9 cellular contexts compared by ENCODE assay signal in the genomic region with DNA sequence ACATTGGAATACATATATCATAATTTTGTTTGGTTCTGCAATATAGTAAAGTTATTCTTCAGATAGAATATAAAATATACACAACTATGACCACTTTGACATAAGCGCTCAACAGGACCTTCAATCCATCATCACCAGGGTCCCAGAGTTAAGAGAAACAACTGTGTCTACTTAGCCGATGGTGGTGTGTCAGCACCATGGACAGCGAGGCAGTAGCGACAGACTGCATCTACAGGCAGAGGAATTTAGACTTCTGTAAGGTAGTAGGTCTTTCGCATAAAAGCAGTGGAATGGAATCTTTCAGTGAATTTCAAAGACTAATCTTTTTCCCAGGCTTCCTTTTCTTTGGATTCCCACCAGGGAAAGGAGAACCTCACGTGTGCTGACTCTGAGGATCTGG. TPM values are rescaled to one million over a fixed set of nuclear protein-coding genes. Genes with fewer than 3 reads are reported as not detected.
DNase-seq lines count a peak whose midpoint lies in the region; ATAC-seq and TF ChIP-seq lines count a peak whose summit lies in the region.
"Had no signal": no experiment of that assay in that cellular context is flagged by ENCODE, and none has a peak within 500 bp of the region (broad histone marks: within the 10 kb centered on the region; RNA-seq: fewer than 3 reads in every experiment).

No MANE protein-coding gene starts in this region.

- H3K27me3 Mint-ChIP-seq in activated CD4-positive, alpha-beta T cell treated with anti-CD3 and anti-CD28 coated beads, Interleukin-2, amount 10 ng/mL, durations not matched to agents 24 days and 14 days = peaks cover 6% of the 10 kb centered on the region

- peaks cover 5% of the 10 kb centered on the region for H3K9me3 Mint-ChIP-seq in activated CD4-positive, alpha-beta T cell treated with anti-CD3 and anti-CD28 coated beads, Interleukin-2, amount 10 ng/mL, durations not matched to agents 24 days and 14 days
- H3K9me3 Mint-ChIP-seq: stimulated activated naive CD8-positive, alpha-beta T cell treated with anti-CD3 and anti-CD28 coated beads, Interleukin-15, Interleukin-2, amounts not matched to agents 100 ng/mL and 50 ng/mL, for 24 hours had no signal

- H3K4me1 ChIP-seq in gastroesophageal sphincter = no peaks in the 10 kb centered on the region

- H3K27me3 ChIP-seq in gastroesophageal sphincter = peaks cover 43% of the 10 kb centered on the region

- H3K4me3 ChIP-seq in gastroesophageal sphincter = no peak overlapping the region

- no peak for TF ChIP-seq EP300 in gastroesophageal sphincter (IDR thresholded peaks at IDR 0.05)

- no peak overlapping the region for H3K27ac Mint-ChIP-seq in activated CD4-positive, alpha-beta T cell treated with anti-CD3 and anti-CD28 coated beads, Interleukin-2, amount 10 ng/mL, durations not matched to agents 24 days and 14 days
- H3K27ac Mint-ChIP-seq: stimulated activated naive CD8-positive, alpha-beta T cell treated with anti-CD3 and anti-CD28 coated beads, Interleukin-15, Interleukin-2, amounts not matched to agents 100 ng/mL and 50 ng/mL, for 24 hours had no signal

- WGBS in gastroesophageal sphincter (ENCODE audit: low coverage in 1 of 2), 2 donors = 11 to 15% methylated on average over 6 of the region's 6 CpGs

- H3K4me3 Mint-ChIP-seq in activated CD4-positive, alpha-beta T cell treated with anti-CD3 and anti-CD28 coated beads, Interleukin-2, amount 10 ng/mL, durations not matched to agents 24 days and 14 days = no peak overlapping the region
- H3K4me3 Mint-ChIP-seq: stimulated activated naive CD8-positive, alpha-beta T cell treated with anti-CD3 and anti-CD28 coated beads, Interleukin-15, Interleukin-2, amounts not matched to agents 100 ng/mL and 50 ng/mL, for 24 hours had no signal

- DNase-seq in HUDEP-2 (lab: John Stamatoyannopoulos, UW; ENCODE audit: unreplicated experiment in 76 of 76) = peak in 41 of 76 experiments; percentile 0 to 56 (median 17)
- DNase-seq in activated CD4-positive, alpha-beta T cell treated with anti-CD3 and anti-CD28 coated beads, Interleukin-2, amount 10 ng/mL, durations not matched to agents 24 days and 14 days = peak; percentile 84
- peak; percentile 23 for DNase-seq in foreskin melanocyte
- peak; percentile 23 to 35 for DNase-seq in stimulated activated CD4-positive, alpha-beta T cell treated with anti-CD3 and anti-CD28 coated beads, Interleukin-2, amount 100 ng/mL, for 48 hours

- H3K4me1 Mint-ChIP-seq in activated CD4-positive, alpha-beta T cell treated with anti-CD3 and anti-CD28 coated beads, Interleukin-2, amount 10 ng/mL, durations not matched to agents 24 days and 14 days = peaks cover 2% of the 10 kb centered on the region

- H3K9me3 ChIP-seq in gastroesophageal sphincter = no peaks in the 10 kb centered on the region

- no peak overlapping the region for H3K27ac ChIP-seq in gastroesophageal sphincter
- H3K27ac ChIP-seq: KMS-11 had no signal

- intact Hi-C loops in activated CD4-positive, alpha-beta T cell treated with anti-CD3 and anti-CD28 coated beads, Interleukin-2, amount 10 ng/mL, durations not matched to agents 24 days and 14 days (cut with micrococcal nuclease) = no loop called here

- no peak for TF ChIP-seq CTCF in gastroesophageal sphincter (IDR thresholded peaks at IDR 0.05)

- H3K36me3 Mint-ChIP-seq in activated CD4-positive, alpha-beta T cell treated with anti-CD3 and anti-CD28 coated beads, Interleukin-2, amount 10 ng/mL, durations not matched to agents 24 days and 14 days (ENCODE audit: low read depth) = no peaks in the 10 kb centered on the region

- no peak for ATAC-seq in GM19023 (IDR thresholded peaks at IDR 0.05; ENCODE audit: unreplicated experiment)
- no peak for ATAC-seq in HG02973 (IDR thresholded peaks at IDR 0.05; ENCODE audit: unreplicated experiment)
- ATAC-seq in gastroesophageal sphincter = no peak

- H3K36me3 ChIP-seq in gastroesophageal sphincter = no peaks in the 10 kb centered on the region

- no peak for TF ChIP-seq POLR2A in gastroesophageal sphincter (IDR thresholded peaks at IDR 0.05)

RNA-seq across cellular contexts. Expression of gene LRPPRC, which starts 20.5 kb away (rescaled TPM):
- total RNA-seq in activated CD4-positive, alpha-beta T cell treated with anti-CD3 and anti-CD28 coated beads, Interleukin-2, amount 10 ng/mL, durations not matched to agents 24 days and 14 days = 173 and 179 TPM in 2 replicates
- 10 to 100 TPM; 40.9 to 61.8 (median 49.5) TPM for total RNA-seq in gastroesophageal sphincter

Comparison
In these comparisons a context has a peak if more than half of its experiments do, and no peak if none do; other contexts are left out.
1. DNase-seq: peak in every context shown above with its lines; median percentile 84 in activated CD4-positive, alpha-beta T cell treated with anti-CD3 and anti-CD28 coated beads, Interleukin-2, amount 10 ng/mL, durations not matched to agents 24 days and 14 days; 29 in stimulated activated CD4-positive, alpha-beta T cell treated with anti-CD3 and anti-CD28 coated beads, Interleukin-2, amount 100 ng/mL, for 48 hours; 23 in foreskin melanocyte; 17 in HUDEP-2.